1 cellular context compared by ENCODE assay signal in genomic region chr20:23152308-23152892, GRCh38.
A peak's percentile ranks its signal among the peaks of the same experiment; 100 is the strongest.
TF ChIP-seq lines count a peak whose summit lies in the region.

No MANE protein-coding gene starts in this region.

TF ChIP-seq in K562, 482 proteins besides CTCF, POLR2A, EP300 and RAD21 (continued from another document and continues in another):
- no peak for TF ChIP-seq ZNF407 (IDR thresholded peaks at IDR 0.05; ENCODE audit: low read depth)
- no peak for TF ChIP-seq GTF2A2 (tag; IDR thresholded peaks at IDR 0.05)
- TF ChIP-seq JUN (IDR thresholded peaks at IDR 0.05; ENCODE audit: borderline replicate concordance, low read depth, low read length), result peak; percentile 96
- TF ChIP-seq JUN (CRISPR knock-in tag; IDR thresholded peaks at IDR 0.05; ENCODE audit: borderline replicate concordance), result peak; percentile 74; the same call in 1 of the 2 replicates
- no peak for TF ChIP-seq SFPQ (IDR thresholded peaks at IDR 0.05; ENCODE audit: low read depth, low read length)
- TF ChIP-seq ZNF551 (CRISPR knock-in tag; IDR thresholded peaks at IDR 0.05), result no peak
- TF ChIP-seq RBM39 (optimal IDR thresholded peaks at IDR 0.05; ENCODE audit: low read depth, low read length), result no peak
- 0 out of 2 replicates have a peak, but pooled peaks have one; percentile 25 for TF ChIP-seq TOE1 (IDR thresholded peaks at IDR 0.05; ENCODE audit: borderline replicate concordance)
- no peak for TF ChIP-seq TOE1 (CRISPR knock-in tag; IDR thresholded peaks at IDR 0.05; ENCODE audit: borderline replicate concordance, low read depth)
- no peak for TF ChIP-seq HEY1 (CRISPR knock-in tag; IDR thresholded peaks at IDR 0.05; ENCODE audit: borderline replicate concordance)
- TF ChIP-seq ZSCAN32 (CRISPR knock-in tag; IDR thresholded peaks at IDR 0.05), result no peak
- TF ChIP-seq REST (CRISPR knock-in tag; IDR thresholded peaks at IDR 0.05; ENCODE audit: low read depth), result no peak
- peak; percentile 57; the same call in 1 of the 2 replicates for TF ChIP-seq NFRKB (IDR thresholded peaks at IDR 0.05; ENCODE audit: low read depth)
- no peak for TF ChIP-seq NFYB (IDR thresholded peaks at IDR 0.05; ENCODE audit: extremely low read depth, insufficient read length)
- no peak for TF ChIP-seq FOXO4 (CRISPR knock-in tag; IDR thresholded peaks at IDR 0.05)
- peak in 1 of 2 experiments; percentile 37; a peak in 1 of 4 replicates for TF ChIP-seq ZNF639 (CRISPR knock-in tag; conservative IDR thresholded peaks at IDR 0.05 in 1 of 2, IDR thresholded peaks at IDR 0.05 in 1 of 2)
- no peak for TF ChIP-seq FOXA1 (IDR thresholded peaks at IDR 0.05; ENCODE audit: borderline replicate concordance)
- TF ChIP-seq SMARCA4 (IDR thresholded peaks at IDR 0.05), result peak; percentile 76
- TF ChIP-seq ZNF699 (CRISPR knock-in tag; IDR thresholded peaks at IDR 0.05; ENCODE audit: insufficient replicate concordance), result no peak
- peak; percentile 60; the same call in 1 of the 2 replicates for TF ChIP-seq DDX20 (tag; IDR thresholded peaks at IDR 0.05; ENCODE audit: low read depth)
- TF ChIP-seq STAT6 (CRISPR knock-in tag; IDR thresholded peaks at IDR 0.05), result no peak
- 0 out of 2 replicates have a peak, but pooled peaks have one; percentile 32 for TF ChIP-seq ZKSCAN1 (IDR thresholded peaks at IDR 0.05; ENCODE audit: low read depth, low read length)
- TF ChIP-seq ZNF311 (CRISPR knock-in tag; IDR thresholded peaks at IDR 0.05), result 0 out of 2 replicates have a peak, but pooled peaks have one; percentile 44
- no peak for TF ChIP-seq TFAM (CRISPR knock-in tag; conservative IDR thresholded peaks at IDR 0.05)
- TF ChIP-seq MED1 (CRISPR knock-in tag; IDR thresholded peaks at IDR 0.05; ENCODE audit: borderline replicate concordance), result no peak
- TF ChIP-seq HNRNPH1 (optimal IDR thresholded peaks at IDR 0.05; ENCODE audit: low read depth, low read length), result no peak
- TF ChIP-seq ETV1 (tag; conservative IDR thresholded peaks at IDR 0.05; ENCODE audit: low read depth), result peak; percentile 88
- TF ChIP-seq HDGF (IDR thresholded peaks at IDR 0.05), result no peak
- TF ChIP-seq E4F1 (CRISPR knock-in tag; IDR thresholded peaks at IDR 0.05; ENCODE audit: borderline replicate concordance), result no peak
- no peak for TF ChIP-seq ZHX1 (conservative IDR thresholded peaks at IDR 0.05; ENCODE audit: low read length)
